Comparison of ENCODE assay signal across 1 cellular context in genomic region chr1:26723013-26723991, GRCh38.
TF ChIP-seq lines count a peak whose summit lies in the region.

No MANE protein-coding gene starts in this region.

TF ChIP-seq in HepG2, 621 proteins besides CTCF, POLR2A, EP300 and RAD21 (continued from another document and continues in another):
- TF ChIP-seq TFE3 (CRISPR knock-in tag; IDR thresholded peaks at IDR 0.05) (peak; percentile 58), EED (CRISPR knock-in tag; IDR thresholded peaks at IDR 0.05) (no peak), AHR (CRISPR knock-in tag; IDR thresholded peaks at IDR 0.05) (peak; percentile 29; the same call in 1 of the 2 replicates), SP1 (IDR thresholded peaks at IDR 0.05) (no peak), SP1 (CRISPR knock-in tag; IDR thresholded peaks at IDR 0.05) (no peak), ZNF12 (CRISPR knock-in tag; IDR thresholded peaks at IDR 0.05) (no peak), MYNN (CRISPR knock-in tag; IDR thresholded peaks at IDR 0.05; ENCODE audit: low read depth) (no peak), JDP2 (CRISPR knock-in tag; IDR thresholded peaks at IDR 0.05; ENCODE audit: borderline replicate concordance) (no peak), ZIK1 (CRISPR knock-in tag; IDR thresholded peaks at IDR 0.05; ENCODE audit: borderline replicate concordance, low read depth) (no peak), CEBPB (IDR thresholded peaks at IDR 0.05; ENCODE audit: borderline replicate concordance, low read depth, low read length) (no peak), BCL3 (CRISPR knock-in tag; IDR thresholded peaks at IDR 0.05) (no peak; the same call in 1 of the 2 replicates), ZNF614 (CRISPR knock-in tag; IDR thresholded peaks at IDR 0.05; ENCODE audit: borderline replicate concordance) (peak; percentile 75; the same call in 1 of the 2 replicates), HDAC1 (CRISPR knock-in tag; IDR thresholded peaks at IDR 0.05) (no peak), ZMAT5 (CRISPR knock-in tag; IDR thresholded peaks at IDR 0.05; ENCODE audit: borderline replicate concordance, low read depth) (no peak), EEA1 (CRISPR knock-in tag; IDR thresholded peaks at IDR 0.05; ENCODE audit: borderline replicate concordance) (no peak; the same call in 1 of the 2 replicates), RBM22 (optimal IDR thresholded peaks at IDR 0.05; ENCODE audit: low read length) (peak; percentile 33), GATAD2A (CRISPR knock-in tag; IDR thresholded peaks at IDR 0.05) (peak; percentile 24; the same call in 1 of the 2 replicates), PCBP1 (IDR thresholded peaks at IDR 0.05; ENCODE audit: borderline replicate concordance, low read depth, low read length) (no peak), ZNF441 (CRISPR knock-in tag; IDR thresholded peaks at IDR 0.05; ENCODE audit: borderline replicate concordance) (peak; percentile 66; the same call in 1 of the 2 replicates), ZNF558 (CRISPR knock-in tag; IDR thresholded peaks at IDR 0.05; ENCODE audit: borderline replicate concordance) (no peak), MTA3 (CRISPR knock-in tag; IDR thresholded peaks at IDR 0.05) (no peak), FLYWCH1 (CRISPR knock-in tag; IDR thresholded peaks at IDR 0.05) (peak; percentile 62; the same call in 1 of the 2 replicates), HHEX (CRISPR knock-in tag; IDR thresholded peaks at IDR 0.05) (no peak), REL (CRISPR knock-in tag; conservative IDR thresholded peaks at IDR 0.05) (no peak), ELF3 (CRISPR knock-in tag; IDR thresholded peaks at IDR 0.05) (peak; percentile 14; the same call in 1 of the 2 replicates), ZNF225 (CRISPR knock-in tag; IDR thresholded peaks at IDR 0.05) (no peak), ATRX (CRISPR knock-in tag; IDR thresholded peaks at IDR 0.05; ENCODE audit: borderline replicate concordance) (no peak), ZBTB37 (CRISPR knock-in tag; IDR thresholded peaks at IDR 0.05) (no peak), TP53 (CRISPR knock-in tag; conservative IDR thresholded peaks at IDR 0.05) (no peak), DPF2 (CRISPR knock-in tag; IDR thresholded peaks at IDR 0.05; ENCODE audit: borderline replicate concordance, low read depth) (no peak), ZFP62 (CRISPR knock-in tag; IDR thresholded peaks at IDR 0.05) (no peak), ZBTB14 (CRISPR knock-in tag; IDR thresholded peaks at IDR 0.05) (no peak; the same call in 1 of the 2 replicates), LBX2 (CRISPR knock-in tag; IDR thresholded peaks at IDR 0.05; ENCODE audit: borderline replicate concordance) (no peak), TERF1 (CRISPR knock-in tag; IDR thresholded peaks at IDR 0.05) (no peak), SYNCRIP (IDR thresholded peaks at IDR 0.05; ENCODE audit: insufficient read depth, low read depth, low read length) (no peak), HOXA3 (CRISPR knock-in tag; IDR thresholded peaks at IDR 0.05) (peak; percentile 63; the same call in 1 of the 2 replicates), ZNF7 (CRISPR knock-in tag; IDR thresholded peaks at IDR 0.05) (0 out of 2 replicates have a peak, but pooled peaks have one; percentile 9), EHMT2 (IDR thresholded peaks at IDR 0.05; ENCODE audit: borderline replicate concordance, low read depth, low read length) (no peak), ZBTB43 (CRISPR knock-in tag; conservative IDR thresholded peaks at IDR 0.05) (0 out of 2 replicates have a peak, but pooled peaks have one; percentile 50), CHCHD3 (CRISPR knock-in tag; IDR thresholded peaks at IDR 0.05) (no peak), NFE2L2 (IDR thresholded peaks at IDR 0.05; ENCODE audit: low read length) (no peak), ZNF550 (CRISPR knock-in tag; IDR thresholded peaks at IDR 0.05; ENCODE audit: borderline replicate concordance) (no peak), CENPX (CRISPR knock-in tag; IDR thresholded peaks at IDR 0.05) (no peak), CENPBD1 (CRISPR knock-in tag; IDR thresholded peaks at IDR 0.05; ENCODE audit: borderline replicate concordance, low read depth) (no peak), ADNP (CRISPR knock-in tag; IDR thresholded peaks at IDR 0.05) (no peak), PHF5A (CRISPR knock-in tag; IDR thresholded peaks at IDR 0.05; ENCODE audit: low read depth, unreplicated experiment) (no peak), DBP (CRISPR knock-in tag; IDR thresholded peaks at IDR 0.05; ENCODE audit: not compliant biosample characterization) (no peak), ZNF562 (CRISPR knock-in tag; IDR thresholded peaks at IDR 0.05; ENCODE audit: borderline replicate concordance) (no peak), NCOA1 (CRISPR knock-in tag; IDR thresholded peaks at IDR 0.05) (no peak), XRCC5 (optimal IDR thresholded peaks at IDR 0.05; ENCODE audit: low read length) (no peak), ZNF574 (CRISPR knock-in tag; IDR thresholded peaks at IDR 0.05) (peak; percentile 55; the same call in 1 of the 2 replicates), ZNF678 (CRISPR knock-in tag; IDR thresholded peaks at IDR 0.05) (no peak), SRSF4 (IDR thresholded peaks at IDR 0.05; ENCODE audit: low read depth, low read length, poor library complexity, severe bottlenecking) (no peak), CEBPG (CRISPR knock-in tag; IDR thresholded peaks at IDR 0.05) (no peak), ZNF512B (CRISPR knock-in tag; IDR thresholded peaks at IDR 0.05; ENCODE audit: borderline replicate concordance) (no peak), SSRP1 (CRISPR knock-in tag; IDR thresholded peaks at IDR 0.05) (no peak)
